ENCODE assay signal across 25 cellular contexts in the genomic region with DNA sequence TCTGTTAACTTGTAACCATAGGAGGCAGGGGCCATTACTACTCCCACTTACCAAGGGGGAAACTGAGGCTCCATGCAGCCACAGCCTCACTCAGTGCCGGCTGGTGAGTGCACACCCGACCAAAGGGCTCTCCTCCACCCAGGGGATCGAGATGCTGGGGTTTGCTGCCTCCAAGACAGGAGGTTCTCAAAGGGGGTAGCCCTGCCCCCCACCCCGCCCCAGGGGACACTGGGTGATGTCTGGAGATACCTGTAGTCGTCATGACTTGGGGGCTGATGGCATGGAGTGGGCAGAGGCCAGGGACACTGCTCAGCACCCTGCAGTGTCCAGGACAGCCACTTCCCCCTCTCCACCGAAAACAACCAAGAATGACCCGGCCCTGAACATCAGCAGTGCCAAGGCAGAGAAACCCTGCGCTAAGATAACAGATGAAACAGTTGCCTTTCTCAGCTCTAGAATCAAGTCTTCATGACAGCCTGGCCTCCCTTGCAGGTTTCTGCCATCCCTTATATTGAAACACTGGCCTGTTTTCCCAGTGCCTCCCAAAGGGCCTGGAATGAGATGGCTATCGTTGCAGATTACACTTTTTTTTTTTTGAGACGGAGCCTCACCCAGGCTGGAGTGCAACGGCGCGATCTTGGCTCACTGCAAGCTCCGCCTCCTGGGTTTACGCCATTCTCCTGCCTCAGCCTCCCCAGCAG. TPM values are rescaled to one million over a fixed set of nuclear protein-coding genes. Genes with fewer than 3 reads are reported as not detected.
DNase-seq lines count a peak whose midpoint lies in the region; ATAC-seq, FAIRE-seq and TF ChIP-seq lines count a peak whose summit lies in the region.
"Had no signal": no experiment of that assay in that cellular context is flagged by ENCODE, and none has a peak within 500 bp of the region (broad histone marks: within the 10 kb centered on the region; RNA-seq: fewer than 3 reads in every experiment).

No MANE protein-coding gene starts in this region.

- no peaks in the 10 kb centered on the region for H3K36me3 Mint-ChIP-seq in osteocyte (ENCODE audit: unreplicated experiment)
- H3K36me3 Mint-ChIP-seq in activated CD8-positive, alpha-beta memory T cell treated with anti-CD3 and anti-CD28 coated beads, Interleukin-2, amount 10 ng/mL, durations not matched to agents 7 days and 5 days, result no peaks in the 10 kb centered on the region

- no peak for TF ChIP-seq RAD21 in K562 (CRISPR knock-in tag; conservative IDR thresholded peaks at IDR 0.05 in 1 of 2, IDR thresholded peaks at IDR 0.05 in 1 of 2)

- CTCF ChIA-PET in RWPE1 (lab: Yijun Ruan, JAX), result no interaction called here
- CTCF ChIA-PET in K562 (lab: Yijun Ruan, JAX; ENCODE audit: low intra/inter-chr PET ratio), result no interaction called here
- CTCF ChIA-PET in activated CD8-positive, alpha-beta memory T cell treated with anti-CD3 and anti-CD28 coated beads, Interleukin-2, amount 10 ng/mL, durations not matched to agents 7 days and 5 days (lab: Charles Lee), result no interaction called here

- no peak overlapping the region for H2AFZ ChIP-seq in K562 (ENCODE audit: low read depth, low read length)
- H2AFZ ChIP-seq: PC-9 had no signal

- no peak overlapping the region for H3K4me3 ChIP-seq in K562
- H3K4me3 ChIP-seq: A549; BLaER1 treated with 17β-estradiol and CSF1 and Interleukin-3, amounts not matched to agents 10 nM and 100 nM; PC-9 had no signal

- H3K4me3 Mint-ChIP-seq in osteocyte (ENCODE audit: unreplicated experiment), result no peak overlapping the region
- H3K4me3 Mint-ChIP-seq in activated CD8-positive, alpha-beta memory T cell treated with anti-CD3 and anti-CD28 coated beads, Interleukin-2, amount 10 ng/mL, durations not matched to agents 7 days and 5 days, result no peak overlapping the region
- H3K4me3 Mint-ChIP-seq: CD4-positive, alpha-beta T cell had no signal

- peaks cover 9% of the 10 kb centered on the region for H3K27me3 Mint-ChIP-seq in osteocyte (ENCODE audit: unreplicated experiment)
- peaks cover 9% of the 10 kb centered on the region for H3K27me3 Mint-ChIP-seq in activated CD8-positive, alpha-beta memory T cell treated with anti-CD3 and anti-CD28 coated beads, Interleukin-2, amount 10 ng/mL, durations not matched to agents 7 days and 5 days
- H3K27me3 Mint-ChIP-seq: CD4-positive, alpha-beta T cell had no signal

- in situ Hi-C loops in K562 (cut with MboI), result no loop called here
- in situ Hi-C loops in G401 (cut with HindIII; ENCODE audit: low sequenced_read_pairs), result no loop called here

- H3K79me2 ChIP-seq in K562 (ENCODE audit: control insufficient read depth, insufficient read depth, low read length), result peaks cover 27% of the 10 kb centered on the region

- DNase-seq in RWPE1 (ENCODE audit: low spot score) (no peak), K562 (ENCODE audit: extremely low read depth in 1 of 4, low spot score in 3 of 4) (no peak), osteocyte (ENCODE audit: extremely low spot score, unreplicated experiment) (peak; percentile 80), G401 (ENCODE audit: low spot score) (no peak)
- no peak for DNase-seq in activated CD8-positive, alpha-beta memory T cell treated with anti-CD3 and anti-CD28 coated beads, Interleukin-2, amount 10 ng/mL, durations not matched to agents 7 days and 5 days
- DNase-seq: AML-193; CD4-positive, alpha-beta T cell; DMS79; Karpas-422; NCI-H1092; NCI-H1417 treated with DMSO at 0.1 percent for 48 hours; NCI-H1694 treated with DMSO at 0.1 percent for 48 hours; NCI-H2081; NCI-H2227 treated with DMSO at 0.1 percent for 48 hours; NCI-H526 treated with DMSO at 0.1 percent for 48 hours; PC-9; SHP77 had no signal

- no peaks in the 10 kb centered on the region for H3K9me3 ChIP-seq in K562 (replicated peaks; ENCODE audit: control insufficient read depth, insufficient read depth, low read depth, low read length)
- H3K9me3 ChIP-seq: A549 had no signal

- peaks cover 6% of the 10 kb centered on the region; the same call in 1 of the 2 replicates for H4K20me1 ChIP-seq in K562 (replicated peaks; ENCODE audit: control insufficient read depth, insufficient read depth, low read length)

- TSS peak; percentile 8 for BruUV-seq in K562 (replicated peaks; lab: Mats Ljungman, UMichigan)

- TF ChIP-seq POLR2A in K562 (conservative IDR thresholded peaks at IDR 0.05), result no peak; the same call in 1 of the 2 replicates

- H3K27ac ChIP-seq in RWPE1 (0 out of 2 replicates have a peak overlapping the region, but pooled peaks have one; percentile 6), K562 (ENCODE audit: extremely low read depth, low read depth, low read length) (no peak overlapping the region; the same call in 2 of the 3 replicates)
- H3K27ac ChIP-seq: A549; BLaER1 treated with 17β-estradiol and CSF1 and Interleukin-3, amounts not matched to agents 10 nM and 100 nM; HL-60; PC-9 had no signal

- POLR2A ChIA-PET in RWPE1 (lab: Yijun Ruan, JAX; ENCODE audit: low non-redundant PET), result no interaction called here
- POLR2A ChIA-PET in K562 (lab: Yijun Ruan, JAX), result no interaction called here

- no peak for ATAC-seq in K562
- ATAC-seq in activated CD8-positive, alpha-beta memory T cell treated with anti-CD3 and anti-CD28 coated beads, Interleukin-2, amount 10 ng/mL, durations not matched to agents 7 days and 5 days, result no peak
- ATAC-seq: A549 had no signal

- no peak overlapping the region for H3K27ac Mint-ChIP-seq in osteocyte (ENCODE audit: unreplicated experiment)
- no peak overlapping the region for H3K27ac Mint-ChIP-seq in activated CD8-positive, alpha-beta memory T cell treated with anti-CD3 and anti-CD28 coated beads, Interleukin-2, amount 10 ng/mL, durations not matched to agents 7 days and 5 days
- H3K27ac Mint-ChIP-seq: CD4-positive, alpha-beta T cell had no signal

- no peaks in the 10 kb centered on the region for H3K36me3 ChIP-seq in K562 (ENCODE audit: control insufficient read depth, insufficient read depth, low read length)
- H3K36me3 ChIP-seq: BLaER1 treated with 17β-estradiol and CSF1 and Interleukin-3, amounts not matched to agents 10 nM and 100 nM had no signal

- WGBS in K562 (ENCODE audit: insufficient coverage, low coverage, missing lambda C conversion rate), result 33% methylated on average over 14 of the region's 15 CpGs

- no peaks in the 10 kb centered on the region for H3K27me3 ChIP-seq in K562 (ENCODE audit: control insufficient read depth in 2 of 2, insufficient read depth in 2 of 2, low read length in 2 of 2)

- peak overlapping the region in 1 of 2 experiments; percentile 75; a peak in 1 of 4 replicates for H3K9ac ChIP-seq in K562 (ENCODE audit: insufficient read depth in 1 of 2, low read depth in 2 of 2, low read length in 2 of 2)
- H3K9ac ChIP-seq: BLaER1 treated with 17β-estradiol and CSF1 and Interleukin-3, amounts not matched to agents 10 nM and 100 nM had no signal

- H3K4me1 Mint-ChIP-seq in osteocyte (ENCODE audit: unreplicated experiment), result peaks cover 10% of the 10 kb centered on the region
- peaks cover 12% of the 10 kb centered on the region for H3K4me1 Mint-ChIP-seq in activated CD8-positive, alpha-beta memory T cell treated with anti-CD3 and anti-CD28 coated beads, Interleukin-2, amount 10 ng/mL, durations not matched to agents 7 days and 5 days

- H3K4me1 ChIP-seq in K562 (replicated peaks in 1 of 2; ENCODE audit: control insufficient read depth in 2 of 2, insufficient read depth in 2 of 2, low read length in 2 of 2), result peaks cover 26 to 88% of the 10 kb centered on the region in 2 experiments

- TF ChIP-seq CTCF in RWPE1 (conservative IDR thresholded peaks at IDR 0.05; ENCODE audit: low read depth) (no peak), K562 (IDR thresholded peaks at IDR 0.05 in 2 of 3, conservative IDR thresholded peaks at IDR 0.05 in 1 of 3; ENCODE audit: insufficient read depth in 2 of 3, low read depth in 1 of 3, low read length in 3 of 3) (no peak), osteocyte (IDR thresholded peaks at IDR 0.05) (no peak)

- no peaks in the 10 kb centered on the region for H3K9me3 Mint-ChIP-seq in osteocyte (ENCODE audit: unreplicated experiment)
- no peaks in the 10 kb centered on the region for H3K9me3 Mint-ChIP-seq in activated CD8-positive, alpha-beta memory T cell treated with anti-CD3 and anti-CD28 coated beads, Interleukin-2, amount 10 ng/mL, durations not matched to agents 7 days and 5 days (ENCODE audit: low read depth)
- H3K9me3 Mint-ChIP-seq: CD4-positive, alpha-beta T cell had no signal

- H3K9me1 ChIP-seq in K562 (ENCODE audit: control insufficient read depth, insufficient read depth, low read length), result no peaks in the 10 kb centered on the region

- TF ChIP-seq EP300 in K562 (IDR thresholded peaks at IDR 0.05; ENCODE audit: low read length), result no peak

- no peak for FAIRE-seq in K562 (lab: Jason Lieb, UNC)
- FAIRE-seq: A549, D721Med, GM12892, H54 had no signal

- no peak overlapping the region; the same call in 1 of the 2 replicates for H3K4me2 ChIP-seq in K562 (ENCODE audit: insufficient read depth, low read length)
- H3K4me2 ChIP-seq: A549; BLaER1 treated with 17β-estradiol and CSF1 and Interleukin-3, amounts not matched to agents 10 nM and 100 nM; PC-9 had no signal

- intact Hi-C loops in K562 (cut with micrococcal nuclease), result no loop called here

RNA-seq across cellular contexts. Expression of a gene that starts 3.3 kb away (rescaled TPM):
- 24.8 and 67.6 TPM in 2 replicates for total RNA-seq in K562 (2011; cell fraction: chromatin; rRNA removed; ENCODE audit: low replicate concordance)
- total RNA-seq in K562 (2011; cell fraction: nucleolus; rRNA removed), result 113 and 120 TPM in 2 replicates
- total RNA-seq in K562 (2011; cell fraction: nucleoplasm; rRNA removed), result 64.9 and 67.3 TPM in 2 replicates
- total RNA-seq in K562 (2014; rRNA removed) (22.1 and 31.4 TPM in 2 replicates), K562 (2014; rRNA removed; fragmentation: Illumina TruSeq; extraction: Trizol) (5.7 and 7.8 TPM in 2 replicates), K562 (2015; rRNA removed; fragmentation: Illumina TruSeq; extraction: Trizol) (12.2 and 14.5 TPM in 2 replicates), K562 (2021) (64.2 and 66.3 TPM in 2 replicates), osteocyte (4.1 and 4.4 TPM in 2 replicates)
- polyA plus RNA-seq in K562 (2011; rRNA removed) (18.4 and 36.3 TPM in 2 replicates), K562 (2014; fragmentation: Illumina TruSeq; extraction: Trizol) (12.7 and 36.9 TPM in 2 replicates), K562 (2014; fragmentation: Nextera tagmentation; extraction: Ambion mirVana) (1 to 10 TPM; 1.2 to 1.9 TPM), K562 (2014; rRNA removed) (31.8 and 34.1 TPM in 2 replicates)
- polyA plus RNA-seq in K562 (2011; cell fraction: cytosol; rRNA removed), result 26.8 and 94.4 TPM in 2 replicates
- polyA plus RNA-seq in K562 (2011; cell fraction: nucleus; rRNA removed), result 24.1 and 41.5 TPM in 2 replicates
- 43.3 and 57.4 TPM in 2 replicates for polyA plus RNA-seq in K562 (2012)
- polyA minus RNA-seq in K562 (2011; rRNA and poly(A)+ RNA removed), result 11.2 and 16.1 TPM in 2 replicates
- polyA minus RNA-seq in K562 (2011; cell fraction: cytosol; rRNA and poly(A)+ RNA removed), result 42.9 and 55.0 TPM in 2 replicates
- polyA minus RNA-seq in K562 (2011; cell fraction: nucleus; rRNA and poly(A)+ RNA removed), result 9.6 and 11.7 TPM in 2 replicates
- total RNA-seq in G401 (2014; rRNA removed; shearing (Covaris generic)), result 18.4 and 20.6 TPM in 2 replicates
- 1 to 10 TPM; 1.0 to 1.3 TPM for total RNA-seq in activated CD8-positive, alpha-beta memory T cell treated with anti-CD3 and anti-CD28 coated beads, Interleukin-2, amount 10 ng/mL, durations not matched to agents 7 days and 5 days

RNA-seq across cellular contexts. Expression of a gene that starts 4.1 kb away (rescaled TPM):
- total RNA-seq in K562 (2011; cell fraction: chromatin; rRNA removed; ENCODE audit: low replicate concordance), result 10.1 and 40.2 TPM in 2 replicates
- 32.6 and 34.9 TPM in 2 replicates for total RNA-seq in K562 (2011; cell fraction: nucleolus; rRNA removed)
- 10.8 and 20.5 TPM in 2 replicates for total RNA-seq in K562 (2011; cell fraction: nucleoplasm; rRNA removed)
- total RNA-seq in K562 (2014; rRNA removed) (2.2 and 3.4 TPM in 2 replicates), K562 (2014; rRNA removed; fragmentation: Illumina TruSeq; extraction: Trizol) (0.29 TPM in 2 replicates), K562 (2015; rRNA removed; fragmentation: Illumina TruSeq; extraction: Trizol) (1.2 and 1.5 TPM in 2 replicates), K562 (2021) (5.7 and 7.0 TPM in 2 replicates), osteocyte (3.2 and 5.7 TPM in 2 replicates)
- polyA plus RNA-seq in K562 (2011; rRNA removed) (2.7 and 5.1 TPM in 2 replicates), K562 (2014; fragmentation: Illumina TruSeq; extraction: Trizol) (0.85 and 2.2 TPM in 2 replicates), K562 (2014; fragmentation: Nextera tagmentation; extraction: Ambion mirVana) (under 1 TPM in 1 of 2 experiments, not detected in 1; 0.01 TPM), K562 (2014; rRNA removed) (4.8 and 9.1 TPM in 2 replicates)
- polyA plus RNA-seq in K562 (2011; cell fraction: cytosol; rRNA removed), result 2.9 and 4.0 TPM in 2 replicates
- polyA plus RNA-seq in K562 (2011; cell fraction: nucleus; rRNA removed), result 56.5 and 86.1 TPM in 2 replicates
- 6.2 and 8.3 TPM in 2 replicates for polyA plus RNA-seq in K562 (2012)
- 0.35 and 0.60 TPM in 2 replicates for polyA minus RNA-seq in K562 (2011; rRNA and poly(A)+ RNA removed)
- polyA minus RNA-seq in K562 (2011; cell fraction: cytosol; rRNA and poly(A)+ RNA removed), result 1.9 and 8.5 TPM in 2 replicates
- polyA minus RNA-seq in K562 (2011; cell fraction: nucleus; rRNA and poly(A)+ RNA removed), result 10.0 and 12.4 TPM in 2 replicates
- total RNA-seq in G401 (2014; rRNA removed; shearing (Covaris generic)), result 1.8 and 9.2 TPM in 2 replicates
- total RNA-seq in activated CD8-positive, alpha-beta memory T cell treated with anti-CD3 and anti-CD28 coated beads, Interleukin-2, amount 10 ng/mL, durations not matched to agents 7 days and 5 days, result 1 to 10 TPM; 1.5 to 4.4 TPM

RNA-seq across cellular contexts. Expression of a gene that starts 15.2 kb away (rescaled TPM):
- total RNA-seq in K562 (2011; cell fraction: chromatin; rRNA removed; ENCODE audit: low replicate concordance), result 67.3 and 231 TPM in 2 replicates
- total RNA-seq in K562 (2011; cell fraction: nucleolus; rRNA removed), result 138 and 165 TPM in 2 replicates
- 70.2 and 72.2 TPM in 2 replicates for total RNA-seq in K562 (2011; cell fraction: nucleoplasm; rRNA removed)
- total RNA-seq in K562 (2014; rRNA removed), result 79.4 and 86.1 TPM in 2 replicates
- 6.5 and 9.6 TPM in 2 replicates for total RNA-seq in K562 (2014; rRNA removed; fragmentation: Illumina TruSeq; extraction: Trizol)
- total RNA-seq in K562 (2015; rRNA removed; fragmentation: Illumina TruSeq; extraction: Trizol), result 40.6 and 42.3 TPM in 2 replicates
- total RNA-seq in K562 (2021), result 68.3 and 73.1 TPM in 2 replicates
- 25.3 and 27.6 TPM in 2 replicates for polyA plus RNA-seq in K562 (2011; rRNA removed)
- 55.4 and 125 TPM in 2 replicates for polyA plus RNA-seq in K562 (2011; cell fraction: cytosol; rRNA removed)
- 35.5 and 63.8 TPM in 2 replicates for polyA plus RNA-seq in K562 (2011; cell fraction: nucleus; rRNA removed)
- polyA plus RNA-seq in K562 (2012), result 46.1 and 46.4 TPM in 2 replicates
- 36.1 and 45.1 TPM in 2 replicates for polyA plus RNA-seq in K562 (2014; fragmentation: Illumina TruSeq; extraction: Trizol)
- polyA plus RNA-seq in K562 (2014; fragmentation: Nextera tagmentation; extraction: Ambion mirVana), result 1 to 10 TPM in 1 of 2 experiments, under 1 TPM in 1; 0.79 to 4.5 TPM
- polyA plus RNA-seq in K562 (2014; rRNA removed), result 96.0 TPM in 2 replicates
- polyA minus RNA-seq in K562 (2011; rRNA and poly(A)+ RNA removed), result 2.2 and 6.5 TPM in 2 replicates
- polyA minus RNA-seq in K562 (2011; cell fraction: cytosol; rRNA and poly(A)+ RNA removed), result 21.9 and 26.5 TPM in 2 replicates
- polyA minus RNA-seq in K562 (2011; cell fraction: nucleus; rRNA and poly(A)+ RNA removed), result 18.2 and 20.3 TPM in 2 replicates
- 38.0 and 38.9 TPM in 2 replicates for total RNA-seq in osteocyte
- 86.7 and 90.0 TPM in 2 replicates for total RNA-seq in G401 (2014; rRNA removed; shearing (Covaris generic))
- 10 to 100 TPM; 43.3 to 48.9 TPM for total RNA-seq in activated CD8-positive, alpha-beta memory T cell treated with anti-CD3 and anti-CD28 coated beads, Interleukin-2, amount 10 ng/mL, durations not matched to agents 7 days and 5 days

RNA-seq across cellular contexts. Expression of a gene that starts 18.6 kb away (rescaled TPM):
- total RNA-seq in K562 (2011; cell fraction: chromatin; rRNA removed; ENCODE audit: low replicate concordance), result 12.1 and 28.8 TPM in 2 replicates
- 14.1 and 17.5 TPM in 2 replicates for total RNA-seq in K562 (2011; cell fraction: nucleolus; rRNA removed)
- total RNA-seq in K562 (2011; cell fraction: nucleoplasm; rRNA removed), result 11.6 and 15.2 TPM in 2 replicates
- 3.0 and 4.7 TPM in 2 replicates for total RNA-seq in K562 (2014; rRNA removed)
- 1.2 and 1.8 TPM in 2 replicates for total RNA-seq in K562 (2014; rRNA removed; fragmentation: Illumina TruSeq; extraction: Trizol)
- 2.0 and 2.8 TPM in 2 replicates for total RNA-seq in K562 (2015; rRNA removed; fragmentation: Illumina TruSeq; extraction: Trizol)
- total RNA-seq in K562 (2021), result 9.4 and 11.6 TPM in 2 replicates
- 4.4 and 6.3 TPM in 2 replicates for polyA plus RNA-seq in K562 (2011; rRNA removed)
- polyA plus RNA-seq in K562 (2011; cell fraction: cytosol; rRNA removed), result 7.7 and 18.9 TPM in 2 replicates
- 18.1 and 35.5 TPM in 2 replicates for polyA plus RNA-seq in K562 (2011; cell fraction: nucleus; rRNA removed)
- 7.6 and 10.3 TPM in 2 replicates for polyA plus RNA-seq in K562 (2012)
- 4.1 and 5.0 TPM in 2 replicates for polyA plus RNA-seq in K562 (2014; fragmentation: Illumina TruSeq; extraction: Trizol)
- polyA plus RNA-seq in K562 (2014; fragmentation: Nextera tagmentation; extraction: Ambion mirVana), result 1 to 10 TPM; 1.0 to 1.3 TPM
- 8.4 and 9.8 TPM in 2 replicates for polyA plus RNA-seq in K562 (2014; rRNA removed)
- polyA minus RNA-seq in K562 (2011; rRNA and poly(A)+ RNA removed), result 1.6 and 2.7 TPM in 2 replicates
- polyA minus RNA-seq in K562 (2011; cell fraction: cytosol; rRNA and poly(A)+ RNA removed), result 5.6 and 15.1 TPM in 2 replicates
- polyA minus RNA-seq in K562 (2011; cell fraction: nucleus; rRNA and poly(A)+ RNA removed), result 3.1 and 4.4 TPM in 2 replicates
- total RNA-seq in osteocyte, result 4.4 and 6.4 TPM in 2 replicates
- total RNA-seq in G401 (2014; rRNA removed; shearing (Covaris generic)), result 0.62 and 2.1 TPM in 2 replicates
- 1 to 10 TPM in 1 of 2 experiments, under 1 TPM in 1; 0.91 to 1.2 TPM for total RNA-seq in activated CD8-positive, alpha-beta memory T cell treated with anti-CD3 and anti-CD28 coated beads, Interleukin-2, amount 10 ng/mL, durations not matched to agents 7 days and 5 days

RNA-seq across cellular contexts. Expression of a gene that starts 29.6 kb away (rescaled TPM):
- 0.25 and 1.2 TPM in 2 replicates for total RNA-seq in K562 (2011; cell fraction: chromatin; rRNA removed; ENCODE audit: low replicate concordance)
- 0.53 and 0.83 TPM in 2 replicates for total RNA-seq in K562 (2011; cell fraction: nucleolus; rRNA removed)
- 0.44 and 0.53 TPM in 2 replicates for total RNA-seq in K562 (2011; cell fraction: nucleoplasm; rRNA removed)
- total RNA-seq in K562 (2014; rRNA removed) (0.12 and 0.23 TPM in 2 replicates), K562 (2014; rRNA removed; fragmentation: Illumina TruSeq; extraction: Trizol) (not detected in 2 replicates), K562 (2015; rRNA removed; fragmentation: Illumina TruSeq; extraction: Trizol) (not detected in 2 replicates), K562 (2021) (0.16 TPM in 1 of 2 replicates, not detected in the other), osteocyte (0.54 TPM in 1 of 2 replicates, not detected in the other)
- polyA plus RNA-seq in K562 (2011; rRNA removed) (0.04 and 0.08 TPM in 2 replicates), K562 (2014; fragmentation: Illumina TruSeq; extraction: Trizol) (not detected in 2 replicates), K562 (2014; fragmentation: Nextera tagmentation; extraction: Ambion mirVana) (not detected), K562 (2014; rRNA removed) (0.07 and 0.27 TPM in 2 replicates)
- polyA plus RNA-seq in K562 (2011; cell fraction: cytosol; rRNA removed), result 0.06 and 0.16 TPM in 2 replicates
- 0.81 and 1.6 TPM in 2 replicates for polyA plus RNA-seq in K562 (2011; cell fraction: nucleus; rRNA removed)
- polyA plus RNA-seq in K562 (2012), result 0.08 TPM in 1 of 2 replicates, not detected in the other
- not detected in 2 replicates for polyA minus RNA-seq in K562 (2011; rRNA and poly(A)+ RNA removed)
- not detected in 2 replicates for polyA minus RNA-seq in K562 (2011; cell fraction: cytosol; rRNA and poly(A)+ RNA removed)
- 0.67 TPM in 2 replicates for polyA minus RNA-seq in K562 (2011; cell fraction: nucleus; rRNA and poly(A)+ RNA removed)
- total RNA-seq in G401 (2014; rRNA removed; shearing (Covaris generic)), result not detected in 2 replicates
- total RNA-seq in activated CD8-positive, alpha-beta memory T cell treated with anti-CD3 and anti-CD28 coated beads, Interleukin-2, amount 10 ng/mL, durations not matched to agents 7 days and 5 days, result not detected
- total RNA-seq: PC-9, RPMI7951, SK-MEL-5 had no signal
- polyA plus RNA-seq: A549 had no signal
